ENCODE assay signal across 23 cellular contexts in the genomic region with DNA sequence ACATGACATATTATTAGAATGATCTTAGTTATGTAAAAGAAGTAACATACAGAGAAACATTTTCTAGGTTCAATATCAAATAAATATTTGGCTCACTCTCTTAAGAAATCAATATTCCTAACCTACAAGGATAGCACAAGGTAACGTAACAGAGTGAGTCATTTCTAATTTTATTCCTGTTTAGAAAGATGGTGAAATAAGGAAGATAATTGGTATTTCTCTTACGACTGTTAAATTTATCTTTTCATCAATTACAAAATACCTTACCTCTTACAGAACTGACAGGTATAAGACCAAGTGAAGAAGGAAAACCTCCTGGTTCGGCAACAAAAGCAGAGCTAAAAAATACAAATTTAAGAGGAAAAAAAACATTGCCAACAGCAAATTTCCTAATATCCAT.
"Had no signal": no experiment of that assay in that cellular context is flagged by ENCODE, and none has a peak within 500 bp of the region (broad histone marks: within the 10 kb centered on the region; RNA-seq: fewer than 3 reads in every experiment).

No MANE protein-coding gene starts in this region.

- H3K4me2 ChIP-seq: SK-N-SH had no signal

- DNase-seq: IMR-90, Karpas-422, KG1, MG63, NCI-H1092, NCI-H1105 treated with DMSO at 0.1 percent for 48 hours, NCI-H1436, NCI-H187, NCI-H2029, NCI-H2081 treated with DMSO at 0.1 percent for 48 hours, NCI-H2171, NCI-H226, NCI-H446, NCI-H510A, NCI-H524 treated with DMSO at 0.1 percent for 48 hours, NCI-H69, NCI-H774, SHP77, SK-N-SH, SW 1271 had no signal

- H3K4me3 ChIP-seq: MG63 had no signal

- H3K9me3 ChIP-seq: MG63, SK-N-SH had no signal

- H3K27me3 ChIP-seq: MG63 had no signal

- ATAC-seq: HepG2, Panc1 had no signal

- FAIRE-seq: HepG2 had no signal

- H3K9ac ChIP-seq: SK-N-SH had no signal

- H3K27ac ChIP-seq: RWPE1 had no signal
